In the genomic region with DNA sequence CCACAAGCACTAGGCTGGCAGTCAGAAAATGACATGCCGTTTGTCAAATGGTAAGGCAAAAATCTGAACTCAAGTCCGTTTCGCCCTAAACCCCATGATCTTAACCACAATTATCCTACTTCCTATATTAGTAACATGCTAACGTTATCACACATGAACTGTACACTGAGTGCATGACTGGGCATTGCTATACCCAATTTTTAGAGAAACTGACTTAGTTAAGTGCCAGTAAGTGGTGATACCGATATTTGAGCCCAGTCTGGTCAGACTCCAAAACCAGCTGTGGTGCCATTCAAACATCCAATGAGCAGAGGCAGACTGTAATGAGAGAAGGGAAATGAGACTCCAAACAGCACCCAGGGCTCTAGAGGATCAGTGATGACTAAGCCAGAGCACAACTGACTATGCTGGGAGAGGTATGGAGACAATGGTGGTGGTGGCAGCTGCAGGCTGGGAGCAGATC, we compare ENCODE assay signal across 8 cellular contexts.
DNase-seq lines count a peak whose midpoint lies in the region; ATAC-seq, FAIRE-seq and TF ChIP-seq lines count a peak whose summit lies in the region.

No MANE protein-coding gene starts in this region.

- no peaks in the 10 kb centered on the region for H4K20me1 ChIP-seq in PC-9 (ENCODE audit: insufficient read depth)

- no TSS peak for BruUV-seq in PC-9 (replicated peaks; lab: Mats Ljungman, UMichigan)

- TF ChIP-seq CTCF in GM12865 (IDR thresholded peaks at IDR 0.05; ENCODE audit: insufficient read depth, low read depth, low read length, missing control alignments) (no peak), fibroblast of pulmonary artery (IDR thresholded peaks at IDR 0.05; ENCODE audit: low read length, missing control alignments) (no peak), PC-9 (conservative IDR thresholded peaks at IDR 0.05) (no peak)

- ATAC-seq in GM21717 (IDR thresholded peaks at IDR 0.05; ENCODE audit: unreplicated experiment), result peak; percentile 94

- H3K79me2 ChIP-seq in PC-9 (ENCODE audit: low read depth), result no peaks in the 10 kb centered on the region

- peaks cover 7% of the 10 kb centered on the region; the same call in 1 of the 2 replicates for H3K27me3 ChIP-seq in PC-9 (ENCODE audit: insufficient read depth, low read depth)

- DNase-seq in GM12865 (ENCODE audit: low read depth), result peak; percentile 68
- no peak for DNase-seq in HTR-8/SVneo (ENCODE audit: insufficient read length, low spot score)
- DNase-seq in fibroblast of pulmonary artery (ENCODE audit: low read depth), result peak; percentile 10
- DNase-seq in COLO668 (lab: John Stamatoyannopoulos, UW; ENCODE audit: unreplicated experiment), result no peak
- DNase-seq in dermis blood vessel endothelial cell, result no peak
- no peak for DNase-seq in PC-9
- DNase-seq in globus pallidus (ENCODE audit: low spot score), result no peak

- H3K36me3 ChIP-seq in PC-9 (ENCODE audit: low read depth), result no peaks in the 10 kb centered on the region

- H3K4me3 ChIP-seq in GM12865 (ENCODE audit: low read depth, low read length), result no peak overlapping the region
- no peak overlapping the region for H3K4me3 ChIP-seq in fibroblast of pulmonary artery (replicated peaks; ENCODE audit: low read depth, low read length)
- H3K4me3 ChIP-seq in PC-9, result no peak overlapping the region

- intact Hi-C loops in PC-9 (cut with micrococcal nuclease; ENCODE audit: unreplicated experiment), result no loop called here

- H3K4me1 ChIP-seq in PC-9 (replicated peaks; ENCODE audit: insufficient read depth), result no peaks in the 10 kb centered on the region

- no peak overlapping the region for H3K4me2 ChIP-seq in PC-9

- POLR2A ChIA-PET in PC-9 (lab: Charles Lee; ENCODE audit: unreplicated experiment), result no interaction called here

- H3K9me3 ChIP-seq in PC-9 (ENCODE audit: insufficient read depth, low read depth), result no peaks in the 10 kb centered on the region

- CTCF ChIA-PET in PC-9 (lab: Charles Lee), result no interaction called here

- H3K9me2 ChIP-seq in PC-9 (ENCODE audit: insufficient read depth), result no peaks in the 10 kb centered on the region

- no peak overlapping the region for H2AFZ ChIP-seq in PC-9

- H3F3A ChIP-seq in PC-9 (ENCODE audit: insufficient read depth, low read depth), result no peaks in the 10 kb centered on the region

- no peak overlapping the region for H3K27ac ChIP-seq in PC-9

- FAIRE-seq in HTR-8/SVneo (lab: Jason Lieb, UNC), result peak; percentile 49

Comparison
In these comparisons a context has a peak if more than half of its experiments do, and no peak if none do; other contexts are left out.
1. DNase-seq: peak in GM12865 (single experiment) and fibroblast of pulmonary artery (single experiment); none in HTR-8/SVneo (single experiment), COLO668 (single experiment), dermis blood vessel endothelial cell (single experiment), PC-9 (0 of 2) and globus pallidus (single experiment).